8 cellular contexts compared by ENCODE assay signal in the genomic region with DNA sequence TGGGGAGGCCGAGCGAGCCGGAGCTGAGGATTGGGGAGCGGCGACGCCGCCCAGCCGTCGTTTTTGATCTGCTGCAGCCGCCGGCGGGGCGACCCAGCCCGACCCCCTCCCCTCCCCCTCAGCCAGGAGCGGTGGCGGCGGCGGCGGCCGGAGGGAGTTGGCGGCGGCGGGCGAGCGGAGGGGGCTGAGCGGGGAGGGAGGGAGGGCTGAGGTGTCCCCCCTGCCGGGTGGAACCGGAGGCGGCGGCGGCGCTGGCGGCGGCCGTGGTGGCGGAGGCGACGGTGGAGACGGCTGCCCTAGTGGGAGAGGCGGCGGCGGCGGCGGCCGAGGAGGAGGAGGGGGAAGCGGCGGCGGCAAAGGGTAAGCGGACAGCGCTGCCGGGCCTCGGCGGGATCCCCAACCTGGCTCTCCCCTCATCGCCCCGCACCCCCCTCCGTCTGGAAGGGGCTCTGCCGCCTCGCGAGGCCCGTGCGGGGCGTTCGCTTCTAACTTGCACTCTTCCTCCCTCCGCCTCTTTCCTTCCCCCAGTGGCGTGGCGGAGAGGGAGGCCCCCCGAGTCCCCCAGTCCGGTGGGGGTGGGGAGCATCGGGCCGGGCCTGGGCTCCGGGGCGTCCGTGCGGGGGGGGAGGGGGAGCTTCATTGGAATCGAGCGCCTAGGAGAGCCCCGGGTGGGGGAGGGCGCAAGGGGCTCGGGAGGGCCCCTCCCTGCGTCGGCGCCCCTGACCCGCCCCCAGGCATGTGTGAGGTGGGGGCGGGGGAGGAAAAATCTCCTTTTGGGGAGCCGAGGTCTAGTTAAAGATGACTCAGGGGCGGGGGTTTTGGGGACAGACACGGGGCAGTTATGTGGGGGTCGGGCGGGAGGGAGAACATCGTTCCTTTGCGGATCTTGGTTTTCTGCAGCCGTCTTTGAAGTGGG. TPM values are rescaled to one million over a fixed set of nuclear protein-coding genes. Genes with fewer than 3 reads are reported as not detected.
DNase-seq lines count a peak whose midpoint lies in the region; ATAC-seq and TF ChIP-seq lines count a peak whose summit lies in the region.

Gene TAB2 (plus strand): TSS at position 57 of the 916 bp plus-strand sequence. CDS start 52,286 bp downstream, outside the sequence.

- H3K27me3 ChIP-seq in heart left ventricle (peaks cover 0 to 4% (median 0%) of the 10 kb centered on the region in 9 donors), psoas muscle (ENCODE audit: insufficient read depth in 3 of 3, low read length in 2 of 3) (no peaks in the 10 kb centered on the region)

- intact Hi-C loops in heart left ventricle (cut with DNase I) (loop anchor here in 6 of 10 donors (5.0 to 10.0 kb wide), 6 partner anchors 69 to 236 kb away; no protein-coding TSS in a partner anchor), psoas muscle (cut with DNase I) (loop anchor here (5.0 kb wide), 2 partner anchors 94 to 236 kb away; no protein-coding TSS in a partner anchor)

- peak; percentile 36 for DNase-seq in 8988T
- peak; percentile 46 to 68 (median 60) for DNase-seq in heart left ventricle
- peak; percentile 52 to 72 for DNase-seq in psoas muscle
- DNase-seq in ureter (ENCODE audit: low spot score) = peak; percentile 54

- no peaks in the 10 kb centered on the region for H3K36me3 ChIP-seq in heart left ventricle
- no peaks in the 10 kb centered on the region for H3K36me3 ChIP-seq in psoas muscle (ENCODE audit: insufficient read depth in 1 of 2, low read depth in 1 of 2)

- H3K27me3 Mint-ChIP-seq in activated naive CD4-positive, alpha-beta T cell treated with anti-CD3 and anti-CD28 coated beads, Interleukin-2, amount 50 U/mL, for 24 hours = no peaks in the 10 kb centered on the region

- no peak for TF ChIP-seq CTCF in heart left ventricle (IDR thresholded peaks at IDR 0.05)
- no peak for TF ChIP-seq CTCF in psoas muscle (IDR thresholded peaks at IDR 0.05)

- H3K27ac ChIP-seq in heart left ventricle (peak within 1 kb of the TSS; percentile 87 to 99 (median 96)), psoas muscle (peak within 1 kb of the TSS; percentile 97)

- H3K9me3 Mint-ChIP-seq in activated naive CD4-positive, alpha-beta T cell treated with anti-CD3 and anti-CD28 coated beads, Interleukin-2, amount 50 U/mL, for 24 hours = no peaks in the 10 kb centered on the region

- no peak for TF ChIP-seq POLR2A in heart left ventricle (IDR thresholded peaks at IDR 0.05)

- H3K9me3 ChIP-seq in heart left ventricle = no peaks in the 10 kb centered on the region
- H3K9me3 ChIP-seq in psoas muscle = no peaks in the 10 kb centered on the region

- peaks cover 0 to 49% (median 20%) of the 10 kb centered on the region in 12 donors for H3K4me1 ChIP-seq in heart left ventricle
- peaks cover 32% of the 10 kb centered on the region for H3K4me1 ChIP-seq in psoas muscle

- peaks cover 61% of the 10 kb centered on the region for H3K4me1 Mint-ChIP-seq in activated naive CD4-positive, alpha-beta T cell treated with anti-CD3 and anti-CD28 coated beads, Interleukin-2, amount 50 U/mL, for 24 hours

- 0 to 5% (median 1%) methylated on average over 4 to 88 of the region's 92 CpGs for WGBS in heart left ventricle, 4 donors
- 1 to 2% (median 2%) methylated on average over 26 to 84 of the region's 92 CpGs for WGBS in psoas muscle, 3 donors

- H3K4me3 ChIP-seq in heart left ventricle = peak within 1 kb of the TSS; percentile 85 to 99 (median 93)
- H3K4me3 ChIP-seq in psoas muscle = peak within 1 kb of the TSS; percentile 97

- H3K4me3 Mint-ChIP-seq in activated naive CD4-positive, alpha-beta T cell treated with anti-CD3 and anti-CD28 coated beads, Interleukin-2, amount 50 U/mL, for 24 hours = peak within 1 kb of the TSS; percentile 99

- H3K27ac Mint-ChIP-seq in activated naive CD4-positive, alpha-beta T cell treated with anti-CD3 and anti-CD28 coated beads, Interleukin-2, amount 50 U/mL, for 24 hours = peak within 1 kb of the TSS; percentile 99

- ATAC-seq in GM19025 (IDR thresholded peaks at IDR 0.05; ENCODE audit: low read depth, unreplicated experiment) (peak; percentile 22), HG03342 (IDR thresholded peaks at IDR 0.05; ENCODE audit: unreplicated experiment) (peak; percentile 17), SK-N-SH treated with all-trans-retinoic acid at 6 μM for 48 hours (peak; percentile 56), heart left ventricle (peak; percentile 15 to 54 (median 44)), psoas muscle (peak; percentile 83 to 86 (median 84))

- H3K36me3 Mint-ChIP-seq in activated naive CD4-positive, alpha-beta T cell treated with anti-CD3 and anti-CD28 coated beads, Interleukin-2, amount 50 U/mL, for 24 hours = peaks cover 9% of the 10 kb centered on the region

TF ChIP-seq in SK-N-SH treated with all-trans-retinoic acid at 6 μM for 48 hours, 23 proteins besides CTCF, POLR2A, EP300 and RAD21:
- TF ChIP-seq BACH2 (CRISPR knock-in tag; IDR thresholded peaks at IDR 0.05; ENCODE audit: borderline replicate concordance) = no peak
- TF ChIP-seq PATZ1 (CRISPR knock-in tag; IDR thresholded peaks at IDR 0.05; ENCODE audit: borderline replicate concordance) = no peak
- TF ChIP-seq CSDC2 (CRISPR knock-in tag; IDR thresholded peaks at IDR 0.05) = no peak
- no peak for TF ChIP-seq OSR1 (CRISPR knock-in tag; IDR thresholded peaks at IDR 0.05)
- TF ChIP-seq SNAI2 (CRISPR knock-in tag; IDR thresholded peaks at IDR 0.05) = no peak

RNA-seq across cellular contexts. Expression of gene TAB2, which starts in this region (rescaled TPM):
- total RNA-seq in heart left ventricle (10 to 100 TPM; 49.0 to 95.5 (median 55.5) TPM), psoas muscle (10 to 100 TPM; 44.3 to 72.2 (median 63.7) TPM), ureter (66.8 TPM)
- polyA plus RNA-seq in heart left ventricle (10 to 100 TPM; 19.1 to 52.8 TPM), psoas muscle (10 to 100 TPM; 35.9 to 86.0 (median 54.4) TPM)

Comparison
In these comparisons a context has a peak if more than half of its experiments do, and no peak if none do; other contexts are left out.
1. Peak in every context shown above with its lines: DNase-seq, ATAC-seq, H3K4me3 ChIP-seq and H3K27ac ChIP-seq.
2. ATAC-seq: peak in every context shown above with its lines; median percentile 84 in psoas muscle; 56 in SK-N-SH treated with all-trans-retinoic acid at 6 μM for 48 hours; 44 in heart left ventricle; 22 in GM19025; 17 in HG03342.